28 cellular contexts compared by ENCODE assay signal in genomic region chrX:124145749-124146148, GRCh38.
A peak's percentile ranks its signal among the peaks of the same experiment; 100 is the strongest.
DNase-seq lines count a peak whose midpoint lies in the region; ATAC-seq, FAIRE-seq and TF ChIP-seq lines count a peak whose summit lies in the region.
"Had no signal": no experiment of that assay in that cellular context is flagged by ENCODE, and none has a peak within 500 bp of the region (broad histone marks: within the 10 kb centered on the region; RNA-seq: fewer than 3 reads in every experiment).

No MANE protein-coding gene starts in this region.

- H4K8ac ChIP-seq in mesendoderm (ENCODE audit: low read depth, low read length), result no peak overlapping the region

- no peak for FAIRE-seq in HepG2 (lab: Jason Lieb, UNC)
- FAIRE-seq: A549, D721Med, GM12878, GM18507, H1 had no signal

- H3K9ac ChIP-seq in HepG2 (ENCODE audit: insufficient read depth, low read depth, low read length), result no peak overlapping the region
- H3K9ac ChIP-seq in mesendoderm (ENCODE audit: low read length), result no peak overlapping the region
- no peak overlapping the region for H3K9ac ChIP-seq in smooth muscle cell (ENCODE audit: low read depth)
- H3K9ac ChIP-seq: BLaER1 treated with 17β-estradiol and CSF1 and Interleukin-3, amounts not matched to agents 10 nM and 100 nM; GM23248 had no signal

- no peaks in the 10 kb centered on the region for H3K27me3 ChIP-seq in HepG2 (ENCODE audit: control insufficient read depth in 1 of 2, insufficient read depth in 2 of 2, low read length in 2 of 2)
- no peaks in the 10 kb centered on the region for H3K27me3 ChIP-seq in right lobe of liver
- H3K27me3 ChIP-seq in mesendoderm (ENCODE audit: insufficient read depth, low read length, poor library complexity), result no peaks in the 10 kb centered on the region
- no peaks in the 10 kb centered on the region for H3K27me3 ChIP-seq in smooth muscle cell (ENCODE audit: low read depth)
- H3K27me3 ChIP-seq: BE2C had no signal

- H2BK120ac ChIP-seq in mesendoderm (ENCODE audit: low read depth, low read length), result no peak overlapping the region

- no peak overlapping the region for H3K56ac ChIP-seq in mesendoderm (ENCODE audit: low read length)

- no peak overlapping the region for H2BK15ac ChIP-seq in mesendoderm (replicated peaks; ENCODE audit: low read depth)

- no peak for TF ChIP-seq EP300 in HepG2 (IDR thresholded peaks at IDR 0.05; ENCODE audit: low read depth in 2 of 2, low read length in 2 of 2)
- no peak for TF ChIP-seq EP300 in HepG2 (CRISPR knock-in tag; IDR thresholded peaks at IDR 0.05; ENCODE audit: borderline replicate concordance)

- 68% methylated on average over 8 of the region's 8 CpGs for WGBS in HepG2 (ENCODE audit: low lambda C conversion rate)
- WGBS in right lobe of liver (ENCODE audit: insufficient coverage, low coverage, low lambda C conversion rate, missing lambda C conversion rate), result 89% methylated on average over 8 of the region's 8 CpGs
- WGBS in mesendoderm (ENCODE audit: extremely low coverage, insufficient coverage, low lambda C conversion rate), result no CpG with 5 or more reads among the region's 8 CpGs
- 76% methylated on average over 8 of the region's 8 CpGs for WGBS in smooth muscle cell (ENCODE audit: low lambda C conversion rate)

- in situ Hi-C loops in HepG2 (cut with HindIII; ENCODE audit: extremely low pct_ligation_motif_present, low pct_unique_long_range_greater_than_20kb), result no loop called here

- H2AK5ac ChIP-seq in mesendoderm (ENCODE audit: low read length), result no peak overlapping the region

- no peaks in the 10 kb centered on the region for H4K20me1 ChIP-seq in HepG2 (ENCODE audit: insufficient read depth, low read length)
- H4K20me1 ChIP-seq in smooth muscle cell (ENCODE audit: low read depth), result no peaks in the 10 kb centered on the region
- H4K20me1 ChIP-seq: BLaER1 treated with 17β-estradiol and CSF1 and Interleukin-3, amounts not matched to agents 10 nM and 100 nM had no signal

- no peak overlapping the region for H3K4me3 Mint-ChIP-seq in WTC11
- H3K4me3 Mint-ChIP-seq: CD14-positive monocyte; CD4-positive, alpha-beta T cell; CD8-positive, alpha-beta memory T cell had no signal

- peaks cover 35% of the 10 kb centered on the region for H3K9me3 Mint-ChIP-seq in WTC11
- H3K9me3 Mint-ChIP-seq: CD4-positive, alpha-beta T cell had no signal

- BruUV-seq in HepG2 (replicated peaks; lab: Mats Ljungman, UMichigan), result no TSS peak

- no peaks in the 10 kb centered on the region for H3K36me3 ChIP-seq in HepG2 (replicated peaks in 1 of 2; ENCODE audit: control insufficient read depth in 1 of 2, insufficient read depth in 2 of 2, low read length in 2 of 2)
- no peaks in the 10 kb centered on the region for H3K36me3 ChIP-seq in right lobe of liver
- H3K36me3 ChIP-seq in mesendoderm (ENCODE audit: control insufficient read depth, insufficient read depth, low read length), result no peaks in the 10 kb centered on the region
- H3K36me3 ChIP-seq in smooth muscle cell (ENCODE audit: low read depth), result no peaks in the 10 kb centered on the region
- H3K36me3 ChIP-seq: BE2C; BLaER1 treated with 17β-estradiol and CSF1 and Interleukin-3, amounts not matched to agents 10 nM and 100 nM had no signal

- no peaks in the 10 kb centered on the region for H3K4me1 ChIP-seq in HepG2 (ENCODE audit: insufficient read depth, low read length)
- no peaks in the 10 kb centered on the region for H3K4me1 ChIP-seq in right lobe of liver
- H3K4me1 ChIP-seq in mesendoderm (ENCODE audit: control insufficient read depth, low read depth, low read length), result no peaks in the 10 kb centered on the region
- H3K4me1 ChIP-seq in smooth muscle cell (ENCODE audit: low read depth), result no peaks in the 10 kb centered on the region
- H3K4me1 ChIP-seq: A549; BE2C; BLaER1 treated with 17β-estradiol and CSF1 and Interleukin-3, amounts not matched to agents 10 nM and 100 nM had no signal

- peak overlapping the region; percentile 60; the same call in 1 of the 2 replicates for H3K27ac Mint-ChIP-seq in WTC11
- H3K27ac Mint-ChIP-seq: CD14-positive monocyte; CD4-positive, alpha-beta T cell; CD8-positive, alpha-beta memory T cell had no signal

- H3K36me3 Mint-ChIP-seq in WTC11, result peaks cover 33% of the 10 kb centered on the region
- H3K36me3 Mint-ChIP-seq: CD14-positive monocyte had no signal

- TF ChIP-seq CTCF in HepG2 (CRISPR knock-in tag; IDR thresholded peaks at IDR 0.05) (no peak), right lobe of liver (IDR thresholded peaks at IDR 0.05) (no peak), WTC11 (IDR thresholded peaks at IDR 0.05) (no peak), smooth muscle cell (IDR thresholded peaks at IDR 0.05; ENCODE audit: borderline replicate concordance, insufficient read depth, poor library complexity, severe bottlenecking) (no peak)

- H2BK5ac ChIP-seq in mesendoderm (ENCODE audit: low read length), result no peak overlapping the region

- H3K27me3 Mint-ChIP-seq in WTC11 (ENCODE audit: low read depth), result no peaks in the 10 kb centered on the region; the same call in 1 of the 2 replicates
- H3K27me3 Mint-ChIP-seq: CD4-positive, alpha-beta T cell; CD8-positive, alpha-beta memory T cell had no signal

- H3K4me3 ChIP-seq in HepG2 (replicated peaks in 1 of 3; ENCODE audit: insufficient read depth in 1 of 3, low read depth in 2 of 3, low read length in 3 of 3) (peak overlapping the region in 1 of 3 experiments; percentile 10; a peak in 3 of 6 replicates), right lobe of liver (no peak overlapping the region), mesendoderm (ENCODE audit: low read length) (no peak overlapping the region), smooth muscle cell (no peak overlapping the region)
- H3K4me3 ChIP-seq: A549; BLaER1 treated with 17β-estradiol and CSF1 and Interleukin-3, amounts not matched to agents 10 nM and 100 nM; GM12878; GM23248 had no signal

- POLR2A ChIA-PET in HepG2 (lab: Yijun Ruan, JAX), result no interaction called here
- POLR2A ChIA-PET in WTC11 (lab: Charles Lee), result no interaction called here

- H2AFZ ChIP-seq in HepG2 (ENCODE audit: low read length) (no peak overlapping the region), smooth muscle cell (ENCODE audit: low read depth) (no peak overlapping the region)
- H2AFZ ChIP-seq: GM23248 had no signal

- no peak overlapping the region for H3K18ac ChIP-seq in mesendoderm (ENCODE audit: low read length)

- H3K79me2 ChIP-seq in HepG2 (ENCODE audit: insufficient read depth, low read length), result no peaks in the 10 kb centered on the region
- H3K79me2 ChIP-seq in mesendoderm (ENCODE audit: control insufficient read depth, insufficient read depth, low read length), result no peaks in the 10 kb centered on the region
- no peaks in the 10 kb centered on the region for H3K79me2 ChIP-seq in smooth muscle cell (ENCODE audit: low read depth)

- peaks cover 25% of the 10 kb centered on the region for H3K4me1 Mint-ChIP-seq in WTC11
- H3K4me1 Mint-ChIP-seq: CD14-positive monocyte; CD8-positive, alpha-beta memory T cell had no signal

- TF ChIP-seq POLR2A in HepG2 (IDR thresholded peaks at IDR 0.05; ENCODE audit: insufficient read depth in 1 of 2, low read depth in 2 of 2, low read length in 2 of 2) (no peak), right lobe of liver (IDR thresholded peaks at IDR 0.05) (no peak)

- no peak overlapping the region for H4K5ac ChIP-seq in mesendoderm (ENCODE audit: low read length)

- CTCF ChIA-PET in HepG2 (lab: Yijun Ruan, JAX; ENCODE audit: low intra/inter-chr PET ratio, low total read pairs) (no interaction called here), WTC11 (lab: Charles Lee) (no interaction called here)

- no peaks in the 10 kb centered on the region for H3K79me1 ChIP-seq in mesendoderm (ENCODE audit: low read length)

- H3K23ac ChIP-seq in mesendoderm (ENCODE audit: low read length), result no peak overlapping the region

- DNase-seq in HepG2 (ENCODE audit: low spot score) (no peak), right lobe of liver (no peak), WTC11 (ENCODE audit: low spot score) (no peak), mesendoderm (peak; percentile 0), smooth muscle cell (lab: John Stamatoyannopoulos, UW; ENCODE audit: unreplicated experiment) (no peak), Kasumi-1 (lab: John Stamatoyannopoulos, UW) (no peak)
- DNase-seq: 8988T; ACHN; AML-193; BE2C; CD4-positive, alpha-beta T cell; CD8-positive, alpha-beta memory T cell; DMS 273 treated with DMSO at 0.1 percent for 48 hours; DMS79; EL; GDM1; GM23248; H7; HCEC 1CT had no signal

- H3K9me3 ChIP-seq in HepG2 (ENCODE audit: low read length) (no peaks in the 10 kb centered on the region), right lobe of liver (no peaks in the 10 kb centered on the region), smooth muscle cell (replicated peaks; ENCODE audit: low read depth) (no peaks in the 10 kb centered on the region)
- H3K9me3 ChIP-seq: BE2C had no signal

- H3K4me2 ChIP-seq in HepG2 (ENCODE audit: low read depth, low read length) (peak overlapping the region; percentile 45; the same call in 1 of the 2 replicates), mesendoderm (ENCODE audit: low read length) (no peak overlapping the region), smooth muscle cell (peak overlapping the region; percentile 74)
- H3K4me2 ChIP-seq: A549; BLaER1 treated with 17β-estradiol and CSF1 and Interleukin-3, amounts not matched to agents 10 nM and 100 nM had no signal

- no peak overlapping the region for H3K4ac ChIP-seq in mesendoderm (ENCODE audit: low read depth, low read length)

- TF ChIP-seq RAD21 in HepG2 (CRISPR knock-in tag; IDR thresholded peaks at IDR 0.05), result no peak

- H3F3A ChIP-seq in smooth muscle cell (ENCODE audit: low read depth), result no peaks in the 10 kb centered on the region

- intact Hi-C loops in HepG2 (cut with micrococcal nuclease; ENCODE audit: unreplicated experiment) (no loop called here), right lobe of liver (cut with DNase I) (no loop called here)

- H3K27ac ChIP-seq in HepG2 (ENCODE audit: extremely low read length, insufficient read depth, low read length), result no peak overlapping the region
- H3K27ac ChIP-seq in right lobe of liver, result no peak overlapping the region
- H3K27ac ChIP-seq in mesendoderm (ENCODE audit: low read depth, low read length), result no peak overlapping the region
- H3K27ac ChIP-seq in smooth muscle cell (ENCODE audit: low read depth), result no peak overlapping the region
- H3K27ac ChIP-seq: A549; BLaER1 treated with 17β-estradiol and CSF1 and Interleukin-3, amounts not matched to agents 10 nM and 100 nM; GM23248 had no signal

- ATAC-seq in HepG2, result no peak
- no peak for ATAC-seq in right lobe of liver
- no peak for ATAC-seq in WTC11
- no peak for ATAC-seq in GM21786 (IDR thresholded peaks at IDR 0.05; ENCODE audit: unreplicated experiment)
- ATAC-seq in HG02840 (IDR thresholded peaks at IDR 0.05; ENCODE audit: low FRiP score, unreplicated experiment), result no peak
- ATAC-seq: A549, GM12878 had no signal

TF ChIP-seq in WTC11, 78 proteins besides CTCF, POLR2A, EP300 and RAD21 (continues in another document):
- TF ChIP-seq ZBTB43 (CRISPR knock-in tag; IDR thresholded peaks at IDR 0.05), result no peak
